In genomic region chr2:236517463-236518077, GRCh38 we compare ENCODE assay signal across 25 cellular contexts. TPM values are rescaled to one million over a fixed set of nuclear protein-coding genes. Genes with fewer than 3 reads are reported as not detected.
"Had no signal": no experiment of that assay in that cellular context is flagged by ENCODE, and none has a peak within 500 bp of the region (broad histone marks: within the 10 kb centered on the region; RNA-seq: fewer than 3 reads in every experiment).

No MANE protein-coding gene starts in this region.

- H3K4me3 ChIP-seq: breast epithelium, colonic mucosa, hepatocyte, mucosa of descending colon, pancreas, psoas muscle, skin epidermis, transverse colon had no signal

- H3K27me3 ChIP-seq: breast epithelium, colonic mucosa, hepatocyte, pancreas, transverse colon had no signal

- H3K27ac ChIP-seq: breast epithelium, colonic mucosa, hepatocyte, pancreas, psoas muscle, transverse colon had no signal

- H3K4me1 ChIP-seq: breast epithelium, colonic mucosa, psoas muscle had no signal

- H3K9me3 ChIP-seq: breast epithelium, colonic mucosa, mucosa of descending colon, pancreas, psoas muscle, transverse colon had no signal

- H3K36me3 ChIP-seq: breast epithelium, colonic mucosa, pancreas, transverse colon had no signal

- H3K4me2 ChIP-seq: hepatocyte had no signal

- ATAC-seq: activated CD4-positive, CD25-positive, alpha-beta regulatory T cell treated with anti-CD3 and anti-CD28 coated beads, Interleukin-2, amount 50 U/mL, for 24 hours; activated T-cell treated with anti-CD3 and anti-CD28 coated beads, Interleukin-2, amount 50 U/mL, for 72 hours; mucosa of descending colon; pancreas; psoas muscle; right cardiac atrium; stimulated activated effector memory CD8-positive, alpha-beta T cell treated with anti-CD3 and anti-CD28 coated beads, Interleukin-12 subunit alpha, Interleukin-12 subunit beta, amount 100 ng/mL, for 72 hours; stimulated activated naive CD8-positive, alpha-beta T cell treated with anti-CD3 and anti-CD28 coated beads, Interleukin-15, amount 100 ng/mL, for 72 hours had no signal

- DNase-seq: activated CD4-positive, alpha-beta memory T cell treated with anti-CD3 and anti-CD28 coated beads, Interleukin-2, amount 10 ng/mL, durations not matched to agents 7 days and 5 days; activated CD4-positive, alpha-beta T cell treated with anti-CD3 and anti-CD28 coated beads, Interleukin-2, amount 10 ng/mL, durations not matched to agents 24 days and 14 days; activated effector memory CD4-positive, alpha-beta T cell treated with Interleukin-2 at 50 U/mL for 16 hours; activated naive CD4-positive, alpha-beta T cell treated with anti-CD3 and anti-CD28 coated beads for 36 hours; activated naive CD8-positive, alpha-beta T cell treated with anti-CD3 and anti-CD28 coated beads, Interleukin-2, amount 10 ng/mL, durations not matched to agents 7 days and 5 days; activated T-cell treated with anti-CD3 and anti-CD28 coated beads, Interleukin-2, amount 50 U/mL, for 72 hours; amniotic stem cell; colonic mucosa; endodermal cell; foreskin fibroblast; mesendoderm; mucosa of descending colon; nephron progenitor cell; pancreas; psoas muscle; right cardiac atrium; stimulated activated CD4-positive, alpha-beta T cell treated with anti-CD3 and anti-CD28 coated beads, Interleukin-2, amount 100 ng/mL, for 24 hours; stimulated activated naive CD8-positive, alpha-beta T cell treated with anti-CD3 and anti-CD28 coated beads, Interleukin-15, amount 100 ng/mL, for 72 hours; transverse colon had no signal

- H3K79me2 ChIP-seq: hepatocyte had no signal

RNA-seq across cellular contexts. Expression of gene ACKR3, which starts 52.1 kb away (rescaled TPM):
- total RNA-seq: epithelial cell of proximal tubule had no signal
